ENCODE assay signal across 8 cellular contexts in genomic region chr19:1854542-1855039, GRCh38. TPM values are rescaled to one million over a fixed set of nuclear protein-coding genes. Genes with fewer than 3 reads are reported as not detected.
A peak's percentile ranks its signal among the peaks of the same experiment; 100 is the strongest.
DNase-seq lines count a peak whose midpoint lies in the region; ATAC-seq lines count a peak whose summit lies in the region.

No MANE protein-coding gene starts in this region.

- H3K27ac Mint-ChIP-seq in naive thymus-derived CD8-positive, alpha-beta T cell = peak overlapping the region; percentile 57 to 96 (median 88)

- H3K4me1 Mint-ChIP-seq in naive thymus-derived CD8-positive, alpha-beta T cell = peaks cover 27 to 70% (median 67%) of the 10 kb centered on the region in 4 donors

- H3K27me3 ChIP-seq in BLaER1 treated with 17β-estradiol and CSF1 and Interleukin-3, amounts not matched to agents 10 nM and 100 nM = no peaks in the 10 kb centered on the region

- POLR2A ChIA-PET in naive thymus-derived CD8-positive, alpha-beta T cell (lab: Charles Lee) = interaction anchor here (0.6 to 4.9 kb wide), 7 partner anchors 8 to 296 kb away, joined by 3 to 35 read pairs (median 5); partner anchors contain the start of gene ABHD17A

- peak overlapping the region; percentile 44 to 100 (median 58) for H3K4me3 ChIP-seq in BLaER1 treated with 17β-estradiol and CSF1 and Interleukin-3, amounts not matched to agents 10 nM and 100 nM

- no peak for ATAC-seq in naive thymus-derived CD8-positive, alpha-beta T cell

- H3K4me1 ChIP-seq in BLaER1 treated with 17β-estradiol and CSF1 and Interleukin-3, amounts not matched to agents 10 nM and 100 nM = peaks cover 73 to 97% (median 91%) of the 10 kb centered on the region in 10 experiments

- H3K36me3 ChIP-seq in BLaER1 treated with 17β-estradiol and CSF1 and Interleukin-3, amounts not matched to agents 10 nM and 100 nM = peaks cover 0 to 17% (median 7%) of the 10 kb centered on the region in 11 experiments; a peak in 14 of 22 replicates

- peak overlapping the region; percentile 64 to 99 (median 96) for H3K27ac ChIP-seq in BLaER1 treated with 17β-estradiol and CSF1 and Interleukin-3, amounts not matched to agents 10 nM and 100 nM

- H3K9ac ChIP-seq in BLaER1 treated with 17β-estradiol and CSF1 and Interleukin-3, amounts not matched to agents 10 nM and 100 nM = peak overlapping the region; percentile 73 to 98 (median 88)

- peak overlapping the region; percentile 60 to 98 (median 78) for H3K4me3 Mint-ChIP-seq in naive thymus-derived CD8-positive, alpha-beta T cell

- H4K20me1 ChIP-seq in BLaER1 treated with 17β-estradiol and CSF1 and Interleukin-3, amounts not matched to agents 10 nM and 100 nM = peaks cover 20 to 99% (median 59%) of the 10 kb centered on the region in 11 experiments

- no peaks in the 10 kb centered on the region for H3K9me3 Mint-ChIP-seq in naive thymus-derived CD8-positive, alpha-beta T cell

- peak overlapping the region; percentile 98 to 100 (median 99) for H3K4me2 ChIP-seq in BLaER1 treated with 17β-estradiol and CSF1 and Interleukin-3, amounts not matched to agents 10 nM and 100 nM

- H3K27me3 Mint-ChIP-seq in naive thymus-derived CD8-positive, alpha-beta T cell = no peaks in the 10 kb centered on the region

- H3K36me3 Mint-ChIP-seq in naive thymus-derived CD8-positive, alpha-beta T cell = no peaks in the 10 kb centered on the region

- no peaks in the 10 kb centered on the region for H3K9me3 ChIP-seq in BLaER1 treated with 17β-estradiol and CSF1 and Interleukin-3, amounts not matched to agents 10 nM and 100 nM (replicated peaks in 1 of 11)

- DNase-seq in NOMO-1 (lab: John Stamatoyannopoulos, UW; ENCODE audit: unreplicated experiment in 2 of 2) = peak; percentile 58 to 59
- peak; percentile 73 for DNase-seq in ecto neural progenitor cell (ENCODE audit: low spot score)
- DNase-seq in naive thymus-derived CD8-positive, alpha-beta T cell = no peak
- no peak for DNase-seq in SIG-M5 treated with dmso at 0.1 percent for 504 hours (lab: John Stamatoyannopoulos, UW; ENCODE audit: unreplicated experiment)
- DNase-seq in RPMI8226 = no peak
- no peak for DNase-seq in NCI-H2227 (lab: John Stamatoyannopoulos, UW; ENCODE audit: unreplicated experiment)
- no peak for DNase-seq in stimulated activated CD4-positive, alpha-beta T cell treated with anti-CD3 and anti-CD28 coated beads, Interleukin-1b, Interleukin-23, amount 100 ng/mL, for 48 hours

RNA-seq across cellular contexts. Expression of gene REXO1, which starts 6.3 kb away (rescaled TPM):
- total RNA-seq in naive thymus-derived CD8-positive, alpha-beta T cell = 10 to 100 TPM; 78.1 to 86.2 TPM
- polyA plus RNA-seq in naive thymus-derived CD8-positive, alpha-beta T cell = 1 to 10 TPM; 2.7 to 6.8 (median 3.1) TPM

RNA-seq across cellular contexts. Expression of gene KLF16, which starts 8.8 kb away (rescaled TPM):
- 10 to 100 TPM; 18.5 to 19.9 TPM for total RNA-seq in naive thymus-derived CD8-positive, alpha-beta T cell
- polyA plus RNA-seq in naive thymus-derived CD8-positive, alpha-beta T cell = under 1 TPM; 0.23 to 0.84 (median 0.36) TPM

RNA-seq across cellular contexts. Expression of gene ABHD17A, which starts 30.7 kb away (rescaled TPM):
- total RNA-seq in naive thymus-derived CD8-positive, alpha-beta T cell = 100 to 1,000 TPM; 106 to 109 TPM
- polyA plus RNA-seq in naive thymus-derived CD8-positive, alpha-beta T cell = 100 to 1,000 TPM; 153 to 207 (median 155) TPM

RNA-seq across cellular contexts. Expression of gene ATP8B3, which starts 42.5 kb away (rescaled TPM):
- total RNA-seq in naive thymus-derived CD8-positive, alpha-beta T cell = 1 to 10 TPM; 1.6 to 1.8 TPM
- 1 to 10 TPM in 1 of 3 donors, under 1 TPM in 2; 0.52 to 1.3 (median 0.59) TPM for polyA plus RNA-seq in naive thymus-derived CD8-positive, alpha-beta T cell

RNA-seq across cellular contexts. Expression of gene ADAT3, which starts 50.6 kb away (rescaled TPM):
- 1 to 10 TPM; 4.2 to 4.5 TPM for total RNA-seq in naive thymus-derived CD8-positive, alpha-beta T cell
- 1 to 10 TPM; 1.9 to 3.6 (median 3.6) TPM for polyA plus RNA-seq in naive thymus-derived CD8-positive, alpha-beta T cell

Comparison
In these comparisons a context has a peak if more than half of its experiments do, and no peak if none do; other contexts are left out.
1. DNase-seq: peak in NOMO-1 (2 of 2) and ecto neural progenitor cell (single experiment); none in naive thymus-derived CD8-positive, alpha-beta T cell (0 of 10), SIG-M5 treated with dmso at 0.1 percent for 504 hours (single experiment), RPMI8226 (single experiment), NCI-H2227 (single experiment) and stimulated activated CD4-positive, alpha-beta T cell treated with anti-CD3 and anti-CD28 coated beads, Interleukin-1b, Interleukin-23, amount 100 ng/mL, for 48 hours (single experiment).